In the genomic region with DNA sequence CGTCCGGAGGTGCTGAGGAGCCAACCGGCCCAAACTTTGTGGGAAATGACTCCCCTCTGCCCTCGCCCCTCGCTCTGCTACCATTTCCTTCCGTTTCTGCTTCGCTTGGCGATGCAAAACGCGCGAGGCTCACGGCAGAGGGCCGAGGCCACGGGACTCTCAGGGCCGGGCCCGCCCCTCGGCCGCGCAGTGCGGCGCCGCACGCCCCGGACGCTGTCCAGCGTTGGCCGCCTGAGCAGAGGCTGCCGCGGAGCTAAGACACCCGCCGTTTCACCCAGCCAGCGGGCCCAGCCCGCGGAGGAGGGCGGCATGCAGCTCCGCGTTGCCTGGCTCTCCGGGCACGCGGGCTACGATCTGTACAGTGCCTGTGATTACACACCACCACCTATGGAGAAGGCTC, we compare ENCODE assay signal across 29 cellular contexts. TPM values are rescaled to one million over a fixed set of nuclear protein-coding genes. Genes with fewer than 3 reads are reported as not detected.
"Had no signal": no experiment of that assay in that cellular context is flagged by ENCODE, and none has a peak within 500 bp of the region (broad histone marks: within the 10 kb centered on the region; RNA-seq: fewer than 3 reads in every experiment).

No MANE protein-coding gene starts in this region.

- H3K27ac ChIP-seq: colonic mucosa, esophagus squamous epithelium, gastroesophageal sphincter, lower lobe of right lung, neural progenitor cell, thyroid gland, VCaP had no signal

- H3K9ac ChIP-seq: neural progenitor cell had no signal

- H3K4me1 Mint-ChIP-seq: neural progenitor cell had no signal

- H3K9me3 ChIP-seq: colonic mucosa, thyroid gland had no signal

- H3K36me3 ChIP-seq: colonic mucosa, lower lobe of right lung, neural progenitor cell had no signal

- H3K36me3 Mint-ChIP-seq: neural progenitor cell had no signal

- H3K4me2 ChIP-seq: neural progenitor cell had no signal

- H3K27me3 ChIP-seq: colonic mucosa, neural progenitor cell, thyroid gland had no signal

- H3K4me3 ChIP-seq: colonic mucosa, gastroesophageal sphincter, lower lobe of right lung, mucosa of descending colon, neural progenitor cell, thyroid gland had no signal

- H3K4me1 ChIP-seq: colonic mucosa, neural progenitor cell had no signal

- H3K27ac Mint-ChIP-seq: activated CD4-positive, alpha-beta T cell treated with anti-CD3 and anti-CD28 coated beads, Interleukin-2, amount 10 ng/mL, durations not matched to agents 7 days and 5 days; activated CD8-positive, alpha-beta memory T cell treated with anti-CD3 and anti-CD28 coated beads, Interleukin-2, amount 10 ng/mL, durations not matched to agents 7 days and 5 days; activated CD8-positive, alpha-beta T cell treated with anti-CD3 and anti-CD28 coated beads for 36 hours; activated naive CD4-positive, alpha-beta T cell treated with anti-CD3 and anti-CD28 coated beads, Interleukin-2, amount 50 U/mL, for 72 hours; activated T-helper 1 cell treated with anti-CD3 and anti-CD28 coated beads, Interleukin-12 subunit alpha, Interleukin-12 subunit beta, Interleukin-2, Interleukin-4 antibody, amounts not matched to agents 30 ng/mL and 10 ng/mL and 1 ng/mL, durations not matched to agents 14 hours and 24 hours and 36 hours; naive B cell; neural progenitor cell; progenitor cell of endocrine pancreas; T-cell; T-helper 2 cell treated with Interferon-gamma antibody and Interleukin-4, amounts not matched to agents 5 μg/mL and 100 μg/mL, for 36 hours had no signal

- DNase-seq: activated CD4-positive, alpha-beta T cell treated with anti-CD3 and anti-CD28 coated beads, Interleukin-2, amount 10 ng/mL, durations not matched to agents 7 days and 5 days; activated CD8-positive, alpha-beta memory T cell treated with anti-CD3 and anti-CD28 coated beads, Interleukin-2, amount 10 ng/mL, durations not matched to agents 7 days and 5 days; activated CD8-positive, alpha-beta T cell treated with anti-CD3 and anti-CD28 coated beads for 36 hours; activated gamma-delta T cell; activated T-cell treated with anti-CD3 and anti-CD28 coated beads for 4 hours; amniotic stem cell; colonic mucosa; esophagus squamous epithelium; head of caudate nucleus; hypothalamus; lower lobe of right lung; mesendoderm; mucosa of descending colon; naive B cell; stimulated activated CD4-positive, alpha-beta T cell treated with anti-CD3 and anti-CD28 coated beads, Interleukin-12 subunit alpha, Interleukin-12 subunit beta, amount 100 ng/mL, for 4 hours; stimulated activated CD4-positive, alpha-beta T cell treated with anti-CD3 and anti-CD28 coated beads, Interleukin-4, amount 100 ng/mL, for 4 hours; stimulated activated naive CD8-positive, alpha-beta T cell treated with anti-CD3 and anti-CD28 coated beads, Interleukin-15, Interleukin-2, amounts not matched to agents 100 U/mL and 50 U/mL, for 24 hours; T-cell; thyroid gland had no signal

- H3K27me3 Mint-ChIP-seq: activated CD4-positive, alpha-beta T cell treated with anti-CD3 and anti-CD28 coated beads, Interleukin-2, amount 10 ng/mL, durations not matched to agents 7 days and 5 days; activated CD8-positive, alpha-beta memory T cell treated with anti-CD3 and anti-CD28 coated beads, Interleukin-2, amount 10 ng/mL, durations not matched to agents 7 days and 5 days; activated CD8-positive, alpha-beta T cell treated with anti-CD3 and anti-CD28 coated beads for 36 hours; progenitor cell of endocrine pancreas had no signal

- H3K4me3 Mint-ChIP-seq: activated CD4-positive, alpha-beta T cell treated with anti-CD3 and anti-CD28 coated beads, Interleukin-2, amount 10 ng/mL, durations not matched to agents 7 days and 5 days; activated CD8-positive, alpha-beta memory T cell treated with anti-CD3 and anti-CD28 coated beads, Interleukin-2, amount 10 ng/mL, durations not matched to agents 7 days and 5 days; activated CD8-positive, alpha-beta T cell treated with anti-CD3 and anti-CD28 coated beads for 36 hours; activated T-helper 1 cell treated with anti-CD3 and anti-CD28 coated beads, Interleukin-12 subunit alpha, Interleukin-12 subunit beta, Interleukin-2, Interleukin-4 antibody, amounts not matched to agents 30 ng/mL and 10 ng/mL and 1 ng/mL, durations not matched to agents 14 hours and 24 hours and 36 hours; neural progenitor cell; T-helper 2 cell treated with Interferon-gamma antibody and Interleukin-4, amounts not matched to agents 5 μg/mL and 100 μg/mL, for 36 hours had no signal

- H2AFZ ChIP-seq: neural progenitor cell had no signal

- ATAC-seq: activated CD4-positive, CD25-positive, alpha-beta regulatory T cell treated with anti-CD3 and anti-CD28 coated beads, Interleukin-2, amount 50 U/mL, for 24 hours; activated CD8-positive, alpha-beta memory T cell treated with anti-CD3 and anti-CD28 coated beads, Interleukin-2, amount 10 ng/mL, durations not matched to agents 7 days and 5 days; activated CD8-positive, alpha-beta T cell treated with anti-CD3 and anti-CD28 coated beads for 36 hours; activated naive CD4-positive, alpha-beta T cell treated with anti-CD3 and anti-CD28 coated beads, Interleukin-2, amount 50 U/mL, for 72 hours; gastroesophageal sphincter; lower lobe of right lung; mucosa of descending colon; stimulated activated naive CD8-positive, alpha-beta T cell treated with anti-CD3 and anti-CD28 coated beads, Interleukin-15, Interleukin-2, amounts not matched to agents 100 U/mL and 50 U/mL, for 24 hours; T-cell had no signal

RNA-seq across cellular contexts. Expression of gene ZNF578, which starts 2.1 kb away (rescaled TPM):
- total RNA-seq: osteocyte had no signal

RNA-seq across cellular contexts. Expression of gene ZNF534, which starts 22.3 kb away (rescaled TPM):
- total RNA-seq: activated CD4-positive, alpha-beta T cell treated with anti-CD3 and anti-CD28 coated beads, Interleukin-2, amount 10 ng/mL, durations not matched to agents 7 days and 5 days; activated CD8-positive, alpha-beta memory T cell treated with anti-CD3 and anti-CD28 coated beads, Interleukin-2, amount 10 ng/mL, durations not matched to agents 7 days and 5 days; activated CD8-positive, alpha-beta T cell treated with anti-CD3 and anti-CD28 coated beads for 36 hours; activated naive CD4-positive, alpha-beta T cell treated with anti-CD3 and anti-CD28 coated beads, Interleukin-2, amount 50 U/mL, for 72 hours; activated T-helper 1 cell treated with anti-CD3 and anti-CD28 coated beads, Interleukin-12 subunit alpha, Interleukin-12 subunit beta, Interleukin-2, Interleukin-4 antibody, amounts not matched to agents 30 ng/mL and 10 ng/mL and 1 ng/mL, durations not matched to agents 14 hours and 24 hours and 36 hours; bronchial epithelial cell; mucosa of descending colon; osteocyte had no signal
